Comparison of ENCODE assay signal across 11 cellular contexts in genomic region chr3:45905755-45906154, GRCh38. TPM values are rescaled to one million over a fixed set of nuclear protein-coding genes. Genes with fewer than 3 reads are reported as not detected.
"Had no signal": no experiment of that assay in that cellular context is flagged by ENCODE, and none has a peak within 500 bp of the region (broad histone marks: within the 10 kb centered on the region; RNA-seq: fewer than 3 reads in every experiment).

No MANE protein-coding gene starts in this region.

- FAIRE-seq: HTR-8/SVneo, K562 had no signal

- H3K27ac Mint-ChIP-seq: HFFc6 had no signal

- H2AFZ ChIP-seq: GM23248 had no signal

- H3K4me3 ChIP-seq: GM23248, HAP-1, K562 had no signal

- ATAC-seq: K562 had no signal

- H3K9me3 Mint-ChIP-seq: HFFc6 had no signal

- H3K4me1 ChIP-seq: HAP-1 had no signal

- H3K9me3 ChIP-seq: HAP-1 had no signal

- DNase-seq: GM23248, GOT3, H7, HFFc6, IMR-90, KG1 had no signal

- H3K4me3 Mint-ChIP-seq: HFFc6 had no signal

- H3K27ac ChIP-seq: GM23248 had no signal

- H3K36me3 ChIP-seq: HAP-1 had no signal

- H3K9ac ChIP-seq: GM23248 had no signal

RNA-seq across cellular contexts. Expression of gene CCR9, which starts 19.4 kb away (rescaled TPM):
- total RNA-seq: GM23248, H4, H7, HFFc6, HT-29, IMR-90, K562 had no signal
- polyA plus RNA-seq: GM23248, IMR-90, K562 had no signal

RNA-seq across cellular contexts. Expression of gene CXCR6, which starts 37.5 kb away (rescaled TPM):
- total RNA-seq: GM23248, H4, H7, HFFc6, HT-29, IMR-90, K562 had no signal
- polyA plus RNA-seq: GM23248, IMR-90 had no signal
